In genomic region chr1:43363283-43363934, GRCh38 we compare ENCODE assay signal across 10 cellular contexts. TPM values are rescaled to one million over a fixed set of nuclear protein-coding genes. Genes with fewer than 3 reads are reported as not detected.
DNase-seq lines count a peak whose midpoint lies in the region; ATAC-seq and TF ChIP-seq lines count a peak whose summit lies in the region.
"Had no signal": no experiment of that assay in that cellular context is flagged by ENCODE, and none has a peak within 500 bp of the region (broad histone marks: within the 10 kb centered on the region; RNA-seq: fewer than 3 reads in every experiment).

No MANE protein-coding gene starts in this region.

- intact Hi-C loops in activated CD8-positive, alpha-beta T cell treated with anti-CD3 and anti-CD28 coated beads for 36 hours (cut with micrococcal nuclease) = no loop called here

- H3K4me1 Mint-ChIP-seq in stimulated activated naive CD8-positive, alpha-beta T cell treated with anti-CD3 and anti-CD28 coated beads, Interleukin-15, amount 100 ng/mL, for 72 hours = peaks cover 84% of the 10 kb centered on the region
- peaks cover 45% of the 10 kb centered on the region for H3K4me1 Mint-ChIP-seq in activated CD8-positive, alpha-beta T cell treated with anti-CD3 and anti-CD28 coated beads for 36 hours (ENCODE audit: low read depth)
- H3K4me1 Mint-ChIP-seq in type B pancreatic cell (ENCODE audit: unreplicated experiment) = peaks cover 36% of the 10 kb centered on the region

- no peaks in the 10 kb centered on the region for H3K27me3 Mint-ChIP-seq in stimulated activated naive CD8-positive, alpha-beta T cell treated with anti-CD3 and anti-CD28 coated beads, Interleukin-15, amount 100 ng/mL, for 72 hours
- H3K27me3 Mint-ChIP-seq in activated CD8-positive, alpha-beta T cell treated with anti-CD3 and anti-CD28 coated beads for 36 hours = no peaks in the 10 kb centered on the region
- no peaks in the 10 kb centered on the region for H3K27me3 Mint-ChIP-seq in type B pancreatic cell
- H3K27me3 Mint-ChIP-seq: activated naive CD8-positive, alpha-beta T cell; effector memory CD8-positive, alpha-beta T cell had no signal

- no peak for TF ChIP-seq CTCF in activated CD8-positive, alpha-beta T cell treated with anti-CD3 and anti-CD28 coated beads for 36 hours (IDR thresholded peaks at IDR 0.05)
- no peak for TF ChIP-seq CTCF in type B pancreatic cell (conservative IDR thresholded peaks at IDR 0.05)

- POLR2A ChIA-PET in activated CD8-positive, alpha-beta T cell treated with anti-CD3 and anti-CD28 coated beads for 36 hours (lab: Charles Lee) = interaction anchor here (1.0 kb wide), 1 partner anchor 21 kb away, joined by 4 read pairs; no protein-coding TSS in a partner anchor

- H3K9me3 Mint-ChIP-seq in stimulated activated naive CD8-positive, alpha-beta T cell treated with anti-CD3 and anti-CD28 coated beads, Interleukin-15, amount 100 ng/mL, for 72 hours = no peaks in the 10 kb centered on the region
- H3K9me3 Mint-ChIP-seq in activated CD8-positive, alpha-beta T cell treated with anti-CD3 and anti-CD28 coated beads for 36 hours = no peaks in the 10 kb centered on the region
- no peaks in the 10 kb centered on the region for H3K9me3 Mint-ChIP-seq in type B pancreatic cell
- H3K9me3 Mint-ChIP-seq: effector memory CD8-positive, alpha-beta T cell had no signal

- H3K4me3 Mint-ChIP-seq in stimulated activated naive CD8-positive, alpha-beta T cell treated with anti-CD3 and anti-CD28 coated beads, Interleukin-15, amount 100 ng/mL, for 72 hours = no peak overlapping the region
- H3K4me3 Mint-ChIP-seq in activated CD8-positive, alpha-beta T cell treated with anti-CD3 and anti-CD28 coated beads for 36 hours = no peak overlapping the region
- peak overlapping the region; percentile 51 for H3K4me3 Mint-ChIP-seq in type B pancreatic cell
- H3K4me3 Mint-ChIP-seq: activated naive CD8-positive, alpha-beta T cell; effector memory CD8-positive, alpha-beta T cell had no signal

- ATAC-seq in stimulated activated naive CD8-positive, alpha-beta T cell treated with anti-CD3 and anti-CD28 coated beads, Interleukin-15, Interleukin-2, amounts not matched to agents 100 U/mL and 50 U/mL, for 24 hours = no peak
- no peak for ATAC-seq in stimulated activated naive CD8-positive, alpha-beta T cell treated with anti-CD3 and anti-CD28 coated beads, Interleukin-15, amount 100 ng/mL, for 72 hours
- ATAC-seq in activated CD8-positive, alpha-beta T cell treated with anti-CD3 and anti-CD28 coated beads for 36 hours = no peak
- ATAC-seq in HG03565 (IDR thresholded peaks at IDR 0.05; ENCODE audit: unreplicated experiment) = no peak
- ATAC-seq: effector memory CD8-positive, alpha-beta T cell had no signal

- CTCF ChIA-PET in activated CD8-positive, alpha-beta T cell treated with anti-CD3 and anti-CD28 coated beads for 36 hours (lab: Charles Lee) = no interaction called here

- H3K36me3 Mint-ChIP-seq in activated CD8-positive, alpha-beta T cell treated with anti-CD3 and anti-CD28 coated beads for 36 hours (ENCODE audit: low read depth) = peaks cover 70% of the 10 kb centered on the region
- peaks cover 47% of the 10 kb centered on the region for H3K36me3 Mint-ChIP-seq in type B pancreatic cell

- H3K27ac Mint-ChIP-seq in stimulated activated naive CD8-positive, alpha-beta T cell treated with anti-CD3 and anti-CD28 coated beads, Interleukin-15, amount 100 ng/mL, for 72 hours = no peak overlapping the region
- peak overlapping the region; percentile 78 for H3K27ac Mint-ChIP-seq in activated CD8-positive, alpha-beta T cell treated with anti-CD3 and anti-CD28 coated beads for 36 hours
- H3K27ac Mint-ChIP-seq in type B pancreatic cell = peak overlapping the region; percentile 36
- H3K27ac Mint-ChIP-seq: activated naive CD8-positive, alpha-beta T cell; effector memory CD8-positive, alpha-beta T cell had no signal

- peak; percentile 39 for DNase-seq in stimulated activated naive CD8-positive, alpha-beta T cell treated with anti-CD3 and anti-CD28 coated beads, Interleukin-15, Interleukin-2, amounts not matched to agents 100 U/mL and 50 U/mL, for 24 hours
- DNase-seq in stimulated activated naive CD8-positive, alpha-beta T cell treated with anti-CD3 and anti-CD28 coated beads, Interleukin-15, amount 100 ng/mL, for 72 hours = no peak
- DNase-seq in activated CD8-positive, alpha-beta T cell treated with anti-CD3 and anti-CD28 coated beads for 36 hours = peak; percentile 45
- DNase-seq in type B pancreatic cell (ENCODE audit: extremely low spot score, unreplicated experiment) (no peak), GM03348 (ENCODE audit: low spot score) (no peak)
- DNase-seq: effector memory CD8-positive, alpha-beta T cell; NCI-H526 treated with DMSO at 0.1 percent for 48 hours had no signal

RNA-seq across cellular contexts. Expression of gene ELOVL1, which starts 4.4 kb away (rescaled TPM):
- 10 to 100 TPM; 45.4 to 49.2 TPM for total RNA-seq in activated CD8-positive, alpha-beta T cell treated with anti-CD3 and anti-CD28 coated beads for 36 hours
- 52.2 and 124 TPM in 2 replicates for total RNA-seq in type B pancreatic cell (ENCODE audit: low replicate concordance)

RNA-seq across cellular contexts. Expression of gene CDC20, which starts 4.6 kb away (rescaled TPM):
- total RNA-seq in activated CD8-positive, alpha-beta T cell treated with anti-CD3 and anti-CD28 coated beads for 36 hours = 100 to 1,000 TPM; 160 to 167 TPM
- 33.9 and 114 TPM in 2 replicates for total RNA-seq in type B pancreatic cell (ENCODE audit: low replicate concordance)

RNA-seq across cellular contexts. Expression of gene MPL, which starts 25.8 kb away (rescaled TPM):
- total RNA-seq in activated CD8-positive, alpha-beta T cell treated with anti-CD3 and anti-CD28 coated beads for 36 hours = not detected
- total RNA-seq in type B pancreatic cell (ENCODE audit: low replicate concordance) = not detected in 2 replicates
- total RNA-seq: thoracic aorta had no signal

RNA-seq across cellular contexts. Expression of gene MED8, which starts 26.2 kb away (rescaled TPM):
- total RNA-seq in activated CD8-positive, alpha-beta T cell treated with anti-CD3 and anti-CD28 coated beads for 36 hours = 10 to 100 TPM; 33.5 to 34.5 TPM
- total RNA-seq in type B pancreatic cell (ENCODE audit: low replicate concordance) = 37.2 and 48.1 TPM in 2 replicates

RNA-seq across cellular contexts. Expression of gene SZT2, which starts 26.3 kb away (rescaled TPM):
- 10 to 100 TPM; 30.1 to 33.3 TPM for total RNA-seq in activated CD8-positive, alpha-beta T cell treated with anti-CD3 and anti-CD28 coated beads for 36 hours
- total RNA-seq in type B pancreatic cell (ENCODE audit: low replicate concordance) = 45.8 and 65.7 TPM in 2 replicates

Comparison
In these comparisons a context has a peak if more than half of its experiments do, and no peak if none do; other contexts are left out.
1. DNase-seq: peak in stimulated activated naive CD8-positive, alpha-beta T cell treated with anti-CD3 and anti-CD28 coated beads, Interleukin-15, Interleukin-2, amounts not matched to agents 100 U/mL and 50 U/mL, for 24 hours (single experiment) and activated CD8-positive, alpha-beta T cell treated with anti-CD3 and anti-CD28 coated beads for 36 hours (single experiment); none in stimulated activated naive CD8-positive, alpha-beta T cell treated with anti-CD3 and anti-CD28 coated beads, Interleukin-15, amount 100 ng/mL, for 72 hours (0 of 2), type B pancreatic cell (single experiment) and GM03348 (single experiment).
2. H3K27ac Mint-ChIP-seq: peak in activated CD8-positive, alpha-beta T cell treated with anti-CD3 and anti-CD28 coated beads for 36 hours (single experiment) and type B pancreatic cell (single experiment); none in stimulated activated naive CD8-positive, alpha-beta T cell treated with anti-CD3 and anti-CD28 coated beads, Interleukin-15, amount 100 ng/mL, for 72 hours (0 of 2).